In genomic region chr19:33905937-33906577, GRCh38 we compare ENCODE assay signal across 7 cellular contexts.
A peak's percentile ranks its signal among the peaks of the same experiment; 100 is the strongest.
DNase-seq lines count a peak whose midpoint lies in the region; ATAC-seq and TF ChIP-seq lines count a peak whose summit lies in the region.

No MANE protein-coding gene starts in this region.

- TF ChIP-seq POLR2A in suprapubic skin (IDR thresholded peaks at IDR 0.05): no peak

- 0% methylated on average over 4 of the region's 60 CpGs for WGBS in suprapubic skin

- peak overlapping the region; percentile 37 to 47 for H3K4me3 ChIP-seq in cardiac fibroblast (replicated peaks in 1 of 2; ENCODE audit: low read depth in 2 of 2, low read length in 2 of 2)
- peak overlapping the region; percentile 59 for H3K4me3 ChIP-seq in suprapubic skin

- no peaks in the 10 kb centered on the region for H3K36me3 ChIP-seq in suprapubic skin

- ATAC-seq in HG03025 (IDR thresholded peaks at IDR 0.05; ENCODE audit: low FRiP score, unreplicated experiment): no peak

- peak overlapping the region; percentile 4 for H3K27ac ChIP-seq in layer of hippocampus (ENCODE audit: low read depth, low read length)
- peak overlapping the region; percentile 96 for H3K27ac ChIP-seq in suprapubic skin

- no peak for TF ChIP-seq EP300 in Ishikawa (IDR thresholded peaks at IDR 0.05; ENCODE audit: borderline replicate concordance)
- no peak for TF ChIP-seq EP300 in suprapubic skin (IDR thresholded peaks at IDR 0.05)

- H3K27me3 ChIP-seq in layer of hippocampus (ENCODE audit: control insufficient read depth, insufficient read depth, low read length) (peaks cover 2% of the 10 kb centered on the region), suprapubic skin (peaks cover 11% of the 10 kb centered on the region)

- no peak for TF ChIP-seq RAD21 in Ishikawa (IDR thresholded peaks at IDR 0.05; ENCODE audit: low read depth)

- H3K4me1 ChIP-seq in suprapubic skin: peaks cover 33% of the 10 kb centered on the region

- DNase-seq in cardiac fibroblast (ENCODE audit: low read depth in 2 of 2): peak; percentile 27 to 59
- DNase-seq in suprapubic skin (ENCODE audit: low spot score in 2 of 2): peak; percentile 86 to 88
- DNase-seq in NCI-H2171 (lab: John Stamatoyannopoulos, UW): no peak
- DNase-seq in activated CD4-positive, alpha-beta T cell treated with anti-CD3 and anti-CD28 coated beads, Interleukin-2, amount 50 U/mL, for 4 hours: no peak

- no peaks in the 10 kb centered on the region for H3K9me3 ChIP-seq in suprapubic skin

- no peak for TF ChIP-seq CTCF in cardiac fibroblast (IDR thresholded peaks at IDR 0.05; ENCODE audit: low read depth, low read length)
- TF ChIP-seq CTCF in suprapubic skin (IDR thresholded peaks at IDR 0.05): no peak

TF ChIP-seq in Ishikawa, 13 proteins besides CTCF, POLR2A, EP300 and RAD21:
- TF ChIP-seq TEAD4 (IDR thresholded peaks at IDR 0.05) (no peak), YY1 (IDR thresholded peaks at IDR 0.05; ENCODE audit: low read depth) (no peak), MAX (IDR thresholded peaks at IDR 0.05) (no peak), EGR1 (IDR thresholded peaks at IDR 0.05) (peak; percentile 70), TAF1 (IDR thresholded peaks at IDR 0.05; ENCODE audit: low read depth) (no peak), CREB1 (IDR thresholded peaks at IDR 0.05; ENCODE audit: low read depth) (no peak), FOXM1 (IDR thresholded peaks at IDR 0.05; ENCODE audit: borderline replicate concordance, low read depth) (no peak)

Comparison
In these comparisons a context has a peak if more than half of its experiments do, and no peak if none do; other contexts are left out.
1. DNase-seq: peak in cardiac fibroblast (2 of 2) and suprapubic skin (2 of 2); none in NCI-H2171 (single experiment) and activated CD4-positive, alpha-beta T cell treated with anti-CD3 and anti-CD28 coated beads, Interleukin-2, amount 50 U/mL, for 4 hours (0 of 2).